In genomic region chr2:160432633-160433032, GRCh38 we compare ENCODE assay signal across 12 cellular contexts.
DNase-seq lines count a peak whose midpoint lies in the region; ATAC-seq and TF ChIP-seq lines count a peak whose summit lies in the region.
"Had no signal": no experiment of that assay in that cellular context is flagged by ENCODE, and none has a peak within 500 bp of the region (broad histone marks: within the 10 kb centered on the region; RNA-seq: fewer than 3 reads in every experiment).

No MANE protein-coding gene starts in this region.

- no peaks in the 10 kb centered on the region for H3K36me3 ChIP-seq in CD4-positive, alpha-beta memory T cell (ENCODE audit: insufficient read depth, low read length)
- H3K36me3 ChIP-seq in naive thymus-derived CD4-positive, alpha-beta T cell (ENCODE audit: control insufficient read depth in 2 of 3, insufficient read depth in 3 of 3, low read length in 3 of 3) = no peaks in the 10 kb centered on the region
- H3K36me3 ChIP-seq in HAP-1 (replicated peaks) = no peaks in the 10 kb centered on the region
- no peaks in the 10 kb centered on the region for H3K36me3 ChIP-seq in esophagus squamous epithelium

- TF ChIP-seq POLR2A in esophagus squamous epithelium (IDR thresholded peaks at IDR 0.05) = no peak

- H3K4me1 ChIP-seq in CD4-positive, alpha-beta memory T cell (ENCODE audit: insufficient read depth, low read length) = peaks cover 57% of the 10 kb centered on the region
- H3K4me1 ChIP-seq in naive thymus-derived CD4-positive, alpha-beta T cell (ENCODE audit: control insufficient read depth in 2 of 2, insufficient read depth in 2 of 2, low read length in 2 of 2) = peaks cover 19 to 25% of the 10 kb centered on the region in 2 donors
- peaks cover 9% of the 10 kb centered on the region for H3K4me1 ChIP-seq in HAP-1
- peaks cover 8 to 53% (median 29%) of the 10 kb centered on the region in 3 donors for H3K4me1 ChIP-seq in esophagus squamous epithelium

- H3K4me1 Mint-ChIP-seq in CD4-positive, alpha-beta memory T cell = peaks cover 34 to 88% (median 64%) of the 10 kb centered on the region in 4 donors
- H3K4me1 Mint-ChIP-seq in naive thymus-derived CD4-positive, alpha-beta T cell = peaks cover 21 to 94% (median 82%) of the 10 kb centered on the region in 7 donors

- H3K27ac ChIP-seq in CD4-positive, alpha-beta memory T cell (ENCODE audit: low read depth, low read length) = no peak overlapping the region
- no peak overlapping the region for H3K27ac ChIP-seq in naive thymus-derived CD4-positive, alpha-beta T cell (ENCODE audit: low read depth, low read length)
- H3K27ac ChIP-seq in esophagus squamous epithelium = no peak overlapping the region

- POLR2A ChIA-PET in CD4-positive, alpha-beta memory T cell (lab: Charles Lee; ENCODE audit: partially characterized antibody) = interaction anchor here (1.3 kb wide), 1 partner anchor 22 kb away, joined by 3 read pairs; no protein-coding TSS in a partner anchor
- POLR2A ChIA-PET in naive thymus-derived CD4-positive, alpha-beta T cell (lab: Charles Lee) = interaction anchor here (0.6 to 1.4 kb wide), 5 partner anchors 22 to 60 kb away, joined by 3 to 5 read pairs (median 3); no protein-coding TSS in a partner anchor

- no peaks in the 10 kb centered on the region for H3K27me3 ChIP-seq in CD4-positive, alpha-beta memory T cell (ENCODE audit: insufficient read depth, low read length)
- H3K27me3 ChIP-seq in naive thymus-derived CD4-positive, alpha-beta T cell (ENCODE audit: control insufficient read depth in 2 of 2, insufficient read depth in 2 of 2, low read length in 2 of 2) = no peaks in the 10 kb centered on the region
- H3K27me3 ChIP-seq in HAP-1 (ENCODE audit: low read depth) (no peaks in the 10 kb centered on the region), esophagus squamous epithelium (no peaks in the 10 kb centered on the region)

- H3K9me3 ChIP-seq in CD4-positive, alpha-beta memory T cell (ENCODE audit: control insufficient read depth in 1 of 2, low read length in 2 of 2) = no peaks in the 10 kb centered on the region
- peaks cover 0 to 7% (median 5%) of the 10 kb centered on the region in 3 experiments for H3K9me3 ChIP-seq in naive thymus-derived CD4-positive, alpha-beta T cell (ENCODE audit: control insufficient read depth in 2 of 3, low read length in 3 of 3)
- no peaks in the 10 kb centered on the region for H3K9me3 ChIP-seq in HAP-1
- H3K9me3 ChIP-seq in esophagus squamous epithelium = peaks cover 0 to 4% (median 0%) of the 10 kb centered on the region in 3 donors

- peak overlapping the region in 4 of 7 donors; percentile 37 to 77 (median 54) for H3K27ac Mint-ChIP-seq in CD4-positive, alpha-beta memory T cell
- peak overlapping the region in 8 of 9 donors; percentile 16 to 88 (median 70) for H3K27ac Mint-ChIP-seq in naive thymus-derived CD4-positive, alpha-beta T cell

- peak in 1 of 6 experiments; percentile 36 for TF ChIP-seq CTCF in esophagus squamous epithelium (IDR thresholded peaks at IDR 0.05)

- in situ Hi-C loops in HAP-1 (cut with MboI; ENCODE audit: low sequenced_read_pairs) = no loop called here

- intact Hi-C loops in CD4-positive, alpha-beta memory T cell (cut with micrococcal nuclease) = no loop called here
- intact Hi-C loops in naive thymus-derived CD4-positive, alpha-beta T cell (cut with micrococcal nuclease) = loop anchor here in 1 of 2 donors (5.0 kb wide), 2 partner anchors 175 to 235 kb away; no protein-coding TSS in a partner anchor
- intact Hi-C loops in esophagus squamous epithelium (cut with DNase I) = no loop called here

- H3K4me3 Mint-ChIP-seq in CD4-positive, alpha-beta memory T cell = peak overlapping the region in 2 of 8 donors; percentile 6 to 31
- H3K4me3 Mint-ChIP-seq in naive thymus-derived CD4-positive, alpha-beta T cell = peak overlapping the region in 2 of 10 donors; percentile 15 to 26

- ATAC-seq in naive thymus-derived CD4-positive, alpha-beta T cell = no peak

- peaks cover 17 to 19% of the 10 kb centered on the region in 2 donors for H3K36me3 Mint-ChIP-seq in CD4-positive, alpha-beta memory T cell
- H3K36me3 Mint-ChIP-seq in naive thymus-derived CD4-positive, alpha-beta T cell = peaks cover 3 to 33% (median 27%) of the 10 kb centered on the region in 5 donors

- peaks cover 0 to 5% (median 1%) of the 10 kb centered on the region in 8 donors for H3K9me3 Mint-ChIP-seq in CD4-positive, alpha-beta memory T cell
- peaks cover 0 to 15% (median 6%) of the 10 kb centered on the region in 11 donors for H3K9me3 Mint-ChIP-seq in naive thymus-derived CD4-positive, alpha-beta T cell

- no peak overlapping the region for H3K4me3 ChIP-seq in CD4-positive, alpha-beta memory T cell (ENCODE audit: low read length in 2 of 2)
- no peak overlapping the region for H3K4me3 ChIP-seq in naive thymus-derived CD4-positive, alpha-beta T cell (ENCODE audit: low read length)
- no peak overlapping the region for H3K4me3 ChIP-seq in HAP-1
- no peak overlapping the region for H3K4me3 ChIP-seq in esophagus squamous epithelium

- 47 to 56% methylated on average over 3 to 4 of the region's 4 CpGs for WGBS in esophagus squamous epithelium, 2 donors

- no peaks in the 10 kb centered on the region for H3K27me3 Mint-ChIP-seq in CD4-positive, alpha-beta memory T cell
- no peaks in the 10 kb centered on the region for H3K27me3 Mint-ChIP-seq in naive thymus-derived CD4-positive, alpha-beta T cell

- CTCF ChIA-PET in CD4-positive, alpha-beta memory T cell (lab: Charles Lee; ENCODE audit: partially characterized antibody) = interaction anchor here (0.6 to 2.1 kb wide), 8 partner anchors 10 to 561 kb away, joined by 3 to 6 read pairs (median 4); no protein-coding TSS in a partner anchor
- CTCF ChIA-PET in naive thymus-derived CD4-positive, alpha-beta T cell (lab: Charles Lee) = no interaction called here

- no peak for DNase-seq in CD4-positive, alpha-beta memory T cell
- DNase-seq in M059J (ENCODE audit: low read depth) (peak; percentile 89), dermis blood vessel endothelial cell (peak; percentile 91), HAP-1 (ENCODE audit: low spot score in 2 of 2) (no peak), AML-193 (lab: John Stamatoyannopoulos, UW) (no peak), esophagus squamous epithelium (lab: John Stamatoyannopoulos, UW) (no peak)
- DNase-seq in naive thymus-derived CD4-positive, alpha-beta T cell = no peak
- no peak for DNase-seq in stimulated activated naive CD4-positive, alpha-beta T cell (lab: John Stamatoyannopoulos, UW)
- DNase-seq: activated T-cell treated with anti-CD3 and anti-CD28 coated beads for 4 hours, hippocampal formation, Karpas-422, NCI-H69 had no signal

Comparison
In these comparisons a context has a peak if more than half of its experiments do, and no peak if none do; other contexts are left out.
1. DNase-seq: peak in M059J (single experiment) and dermis blood vessel endothelial cell (single experiment); none in CD4-positive, alpha-beta memory T cell (0 of 5), naive thymus-derived CD4-positive, alpha-beta T cell (0 of 9), stimulated activated naive CD4-positive, alpha-beta T cell (0 of 6), HAP-1 (0 of 2), AML-193 (0 of 2) and esophagus squamous epithelium (single experiment).